Comparison of ENCODE assay signal across 8 cellular contexts in genomic region chr12:106302401-106303201, GRCh38. TPM values are rescaled to one million over a fixed set of nuclear protein-coding genes. Genes with fewer than 3 reads are reported as not detected.
DNase-seq lines count a peak whose midpoint lies in the region; ATAC-seq, FAIRE-seq and TF ChIP-seq lines count a peak whose summit lies in the region.

Gene TCP11L2, plus strand, starts transcription at chr12:106302733. Its CDS starts 8,343 bp downstream, at chr12:106311076.

- H3K4me1 ChIP-seq in smooth muscle cell (ENCODE audit: low read depth), result peaks cover 8% of the 10 kb centered on the region

- no peaks in the 10 kb centered on the region for H4K20me1 ChIP-seq in smooth muscle cell (ENCODE audit: low read depth)

- no peak for TF ChIP-seq CTCF in activated B cell treated with CpG ODN at 0.5 μM for 24 hours (IDR thresholded peaks at IDR 0.05)
- no peak for TF ChIP-seq CTCF in bronchial epithelial cell (IDR thresholded peaks at IDR 0.05; ENCODE audit: insufficient read depth, low read length, severe bottlenecking)
- TF ChIP-seq CTCF in smooth muscle cell (IDR thresholded peaks at IDR 0.05; ENCODE audit: borderline replicate concordance, insufficient read depth, poor library complexity, severe bottlenecking), result no peak

- peak; percentile 67 for ATAC-seq in HG03064 (IDR thresholded peaks at IDR 0.05; ENCODE audit: low read depth, unreplicated experiment)
- peak; percentile 62 for ATAC-seq in activated B cell treated with CpG ODN at 0.5 μM for 24 hours (ENCODE audit: low read depth)

- H3K4me2 ChIP-seq in smooth muscle cell, result peak within 1 kb of the TSS; percentile 100

- H3K9me3 ChIP-seq in smooth muscle cell (replicated peaks; ENCODE audit: low read depth), result no peaks in the 10 kb centered on the region

- peak within 1 kb of the TSS; percentile 96 for H2AFZ ChIP-seq in smooth muscle cell (ENCODE audit: low read depth)

- H3K27ac ChIP-seq in smooth muscle cell (ENCODE audit: low read depth), result peak within 1 kb of the TSS; percentile 98

- peak within 1 kb of the TSS; percentile 100 for H3K9ac ChIP-seq in smooth muscle cell (ENCODE audit: low read depth)

- peak within 1 kb of the TSS; percentile 97 for H3K4me3 Mint-ChIP-seq in activated B cell treated with CpG ODN at 0.5 μM for 24 hours
- peak within 1 kb of the TSS; percentile 92 to 97 (median 94) for H3K4me3 Mint-ChIP-seq in immature natural killer cell

- under 1% methylated on average over 63 of the region's 76 CpGs for WGBS in smooth muscle cell (ENCODE audit: low lambda C conversion rate)

- H3K79me2 ChIP-seq in smooth muscle cell (ENCODE audit: low read depth), result no peaks in the 10 kb centered on the region

- CTCF ChIA-PET in activated B cell treated with CpG ODN at 0.5 μM for 24 hours (lab: Charles Lee), result interaction anchor here (1.0 to 3.2 kb wide), 4 partner anchors 19 to 79 kb away, joined by 7 to 31 read pairs (median 10); no protein-coding TSS in a partner anchor

- H3K9me3 Mint-ChIP-seq in activated B cell treated with CpG ODN at 0.5 μM for 24 hours (no peaks in the 10 kb centered on the region), immature natural killer cell (no peaks in the 10 kb centered on the region)

- H3K4me1 Mint-ChIP-seq in activated B cell treated with CpG ODN at 0.5 μM for 24 hours, result peaks cover 71% of the 10 kb centered on the region
- H3K4me1 Mint-ChIP-seq in immature natural killer cell, result peaks cover 40 to 56% of the 10 kb centered on the region in 2 donors

- intact Hi-C loops in activated B cell treated with CpG ODN at 0.5 μM for 24 hours (cut with micrococcal nuclease), result loop anchor here (1.0 to 10.0 kb wide), 10 partner anchors 10 to 1198 kb away; partner anchors contain the start of genes APPL2, CKAP4, POLR3B and WASHC4

- H3K27me3 ChIP-seq in bronchial epithelial cell (ENCODE audit: control insufficient read depth, insufficient read depth, low read length) (no peaks in the 10 kb centered on the region), smooth muscle cell (ENCODE audit: low read depth) (no peaks in the 10 kb centered on the region)

- H3K36me3 ChIP-seq in bronchial epithelial cell (ENCODE audit: control insufficient read depth, insufficient read depth, low read length), result no peaks in the 10 kb centered on the region
- no peaks in the 10 kb centered on the region for H3K36me3 ChIP-seq in smooth muscle cell (ENCODE audit: low read depth)

- peak; percentile 34 to 68 for DNase-seq in NCI-H524 (lab: John Stamatoyannopoulos, UW)
- DNase-seq in NCI-H524 treated with DMSO at 0.1 percent for 48 hours (lab: John Stamatoyannopoulos, UW), result no peak
- peak; percentile 81 for DNase-seq in NCI-H2171 treated with DMSO at 0.1 percent for 48 hours (lab: John Stamatoyannopoulos, UW)
- DNase-seq in activated B cell treated with CpG ODN at 0.5 μM for 24 hours, result peak; percentile 92
- DNase-seq in bronchial epithelial cell (ENCODE audit: low read depth), result no peak
- peak; percentile 90 to 93 (median 92) for DNase-seq in immature natural killer cell
- DNase-seq in smooth muscle cell (lab: John Stamatoyannopoulos, UW; ENCODE audit: unreplicated experiment), result peak; percentile 80

- H3K27ac Mint-ChIP-seq in activated B cell treated with CpG ODN at 0.5 μM for 24 hours (peak within 1 kb of the TSS; percentile 100), immature natural killer cell (peak within 1 kb of the TSS; percentile 98 to 100 (median 99))

- H3K4me3 ChIP-seq in bronchial epithelial cell (ENCODE audit: low read depth, low read length) (peak within 1 kb of the TSS; percentile 95), smooth muscle cell (peak within 1 kb of the TSS; percentile 99)

- peaks cover 29% of the 10 kb centered on the region for H3K36me3 Mint-ChIP-seq in activated B cell treated with CpG ODN at 0.5 μM for 24 hours (ENCODE audit: low read depth)
- H3K36me3 Mint-ChIP-seq in immature natural killer cell, result no peaks in the 10 kb centered on the region

- H3K27me3 Mint-ChIP-seq in activated B cell treated with CpG ODN at 0.5 μM for 24 hours (no peaks in the 10 kb centered on the region), immature natural killer cell (ENCODE audit: low read depth in 3 of 3) (peaks cover 15 to 20% (median 18%) of the 10 kb centered on the region in 3 donors)

- POLR2A ChIA-PET in activated B cell treated with CpG ODN at 0.5 μM for 24 hours (lab: Charles Lee), result interaction anchor here (1.0 to 5.7 kb wide), 19 partner anchors 8 to 1195 kb away, joined by 3 to 84 read pairs (median 10); partner anchors contain the start of genes CKAP4, POLR3B, TMEM263 and WASHC4

- no peaks in the 10 kb centered on the region for H3F3A ChIP-seq in smooth muscle cell (ENCODE audit: low read depth)

- no peak for FAIRE-seq in bronchial epithelial cell (lab: Jason Lieb, UNC)

RNA-seq across cellular contexts. Expression of gene TCP11L2, which starts in this region (rescaled TPM):
- total RNA-seq in activated B cell treated with CpG ODN at 0.5 μM for 24 hours (48.0 and 52.5 TPM in 2 replicates), bronchial epithelial cell (31.6 and 43.9 TPM in 2 replicates), smooth muscle cell (15.1 and 19.1 TPM in 2 replicates)
- polyA plus RNA-seq in immature natural killer cell (10 to 100 TPM; 11.0 to 20.4 (median 18.1) TPM), smooth muscle cell (2.4 and 3.5 TPM in 2 replicates)

Comparison
In these comparisons a context has a peak if more than half of its experiments do, and no peak if none do; other contexts are left out.
1. DNase-seq: peak in NCI-H524 (2 of 2), NCI-H2171 treated with DMSO at 0.1 percent for 48 hours (single experiment), activated B cell treated with CpG ODN at 0.5 μM for 24 hours (single experiment), immature natural killer cell (3 of 3) and smooth muscle cell (single experiment); none in NCI-H524 treated with DMSO at 0.1 percent for 48 hours (single experiment) and bronchial epithelial cell (single experiment).